Comparison of ENCODE assay signal across 8 cellular contexts in genomic region chr11:61815790-61816735, GRCh38. TPM values are rescaled to one million over a fixed set of nuclear protein-coding genes. Genes with fewer than 3 reads are reported as not detected.
A peak's percentile ranks its signal among the peaks of the same experiment; 100 is the strongest.
DNase-seq lines count a peak whose midpoint lies in the region; ATAC-seq and TF ChIP-seq lines count a peak whose summit lies in the region.

No MANE protein-coding gene starts in this region.

- peak overlapping the region; percentile 86 for H3K4me3 Mint-ChIP-seq in activated T-cell treated with anti-CD3 and anti-CD28 coated beads, Interleukin-2, amount 50 U/mL, for 24 hours

- H3K4me1 ChIP-seq in mucosa of rectum (ENCODE audit: control insufficient read depth in 2 of 2, insufficient read depth in 2 of 2, low read length in 2 of 2) = peaks cover 13 to 15% of the 10 kb centered on the region in 2 donors

- H3K4me3 ChIP-seq in AG10803 (ENCODE audit: low read length) (peak overlapping the region; percentile 92), mucosa of rectum (ENCODE audit: low read length in 2 of 2) (peak overlapping the region; percentile 61 to 83)

- H3K9me3 ChIP-seq in mucosa of rectum (ENCODE audit: control insufficient read depth in 2 of 2, low read length in 2 of 2) = no peaks in the 10 kb centered on the region

- H3K4me1 Mint-ChIP-seq in activated T-cell treated with anti-CD3 and anti-CD28 coated beads, Interleukin-2, amount 50 U/mL, for 24 hours (ENCODE audit: low read depth) = peaks cover 24% of the 10 kb centered on the region

- peak overlapping the region; percentile 68 for H3K27ac Mint-ChIP-seq in activated T-cell treated with anti-CD3 and anti-CD28 coated beads, Interleukin-2, amount 50 U/mL, for 24 hours

- H3K36me3 Mint-ChIP-seq in activated T-cell treated with anti-CD3 and anti-CD28 coated beads, Interleukin-2, amount 50 U/mL, for 24 hours (ENCODE audit: low read depth) = peaks cover 20% of the 10 kb centered on the region

- H3K9ac ChIP-seq in mucosa of rectum (ENCODE audit: low read depth in 1 of 2, low read length in 2 of 2) = peak overlapping the region; percentile 70 to 74

- TF ChIP-seq CTCF in AG10803 (conservative IDR thresholded peaks at IDR 0.05; ENCODE audit: low read length) = no peak; the same call in 1 of the 2 replicates

- peaks cover 9 to 12% of the 10 kb centered on the region in 2 donors for H3K27me3 ChIP-seq in mucosa of rectum (ENCODE audit: control insufficient read depth in 2 of 2, insufficient read depth in 2 of 2, low read length in 2 of 2)

- H3K27me3 Mint-ChIP-seq in activated T-cell treated with anti-CD3 and anti-CD28 coated beads, Interleukin-2, amount 50 U/mL, for 24 hours = peaks cover 38% of the 10 kb centered on the region

- peak overlapping the region; percentile 82 to 90 for H3K27ac ChIP-seq in mucosa of rectum (ENCODE audit: low read depth in 2 of 2, low read length in 2 of 2)
- H3K27ac ChIP-seq in substantia nigra (ENCODE audit: low read depth, low read length, poor library complexity, severe bottlenecking) = peak overlapping the region; percentile 97

- DNase-seq in AG10803 (ENCODE audit: low read depth) = peak; percentile 56
- peak; percentile 81 for DNase-seq in NCI-H748 (lab: John Stamatoyannopoulos, UW; ENCODE audit: unreplicated experiment)
- DNase-seq in activated T-cell treated with anti-CD3 and anti-CD28 coated beads, Interleukin-2, amount 50 U/mL, for 24 hours = peak; percentile 74
- peak in 41 of 49 donors; percentile 36 to 88 (median 65) for DNase-seq in substantia nigra (lab: John Stamatoyannopoulos, UW)

- no peaks in the 10 kb centered on the region for H3K9me3 Mint-ChIP-seq in activated T-cell treated with anti-CD3 and anti-CD28 coated beads, Interleukin-2, amount 50 U/mL, for 24 hours

- no peaks in the 10 kb centered on the region for H3K36me3 ChIP-seq in mucosa of rectum (ENCODE audit: control insufficient read depth in 2 of 2, insufficient read depth in 2 of 2, low read length in 2 of 2)

- ATAC-seq in GM18861 (IDR thresholded peaks at IDR 0.05; ENCODE audit: unreplicated experiment) (peak; percentile 15), HG03159 (IDR thresholded peaks at IDR 0.05; ENCODE audit: unreplicated experiment) (peak; percentile 36), esophagus mucosa (peak; percentile 7)

RNA-seq across cellular contexts. Expression of gene FADS1, which starts 0.7 kb away (rescaled TPM):
- total RNA-seq in esophagus mucosa = 7.5 TPM

RNA-seq across cellular contexts. Expression of gene FADS2, which starts 12.0 kb away (rescaled TPM):
- total RNA-seq in esophagus mucosa = 43.3 TPM

RNA-seq across cellular contexts. Expression of gene FEN1, which starts 23.4 kb away (rescaled TPM):
- 18.7 TPM for total RNA-seq in esophagus mucosa

RNA-seq across cellular contexts. Expression of gene TMEM258, which starts 23.7 kb away (rescaled TPM):
- total RNA-seq in esophagus mucosa = 90.9 TPM

Comparison
In these comparisons a context has a peak if more than half of its experiments do, and no peak if none do; other contexts are left out.
1. Peak in every context shown above with its lines: DNase-seq, ATAC-seq, H3K4me3 ChIP-seq and H3K27ac ChIP-seq.